ENCODE assay signal across 1 cellular context in genomic region chr15:78280289-78281072, GRCh38.
TF ChIP-seq lines count a peak whose summit lies in the region.

No MANE protein-coding gene starts in this region.

TF ChIP-seq in HEK293, 187 proteins besides CTCF, POLR2A, EP300 and RAD21 (continued from another document):
- no peak for TF ChIP-seq ZBTB10 (tag by site-specific recombination; IDR thresholded peaks at IDR 0.05)
